ENCODE assay signal across 28 cellular contexts in the genomic region with DNA sequence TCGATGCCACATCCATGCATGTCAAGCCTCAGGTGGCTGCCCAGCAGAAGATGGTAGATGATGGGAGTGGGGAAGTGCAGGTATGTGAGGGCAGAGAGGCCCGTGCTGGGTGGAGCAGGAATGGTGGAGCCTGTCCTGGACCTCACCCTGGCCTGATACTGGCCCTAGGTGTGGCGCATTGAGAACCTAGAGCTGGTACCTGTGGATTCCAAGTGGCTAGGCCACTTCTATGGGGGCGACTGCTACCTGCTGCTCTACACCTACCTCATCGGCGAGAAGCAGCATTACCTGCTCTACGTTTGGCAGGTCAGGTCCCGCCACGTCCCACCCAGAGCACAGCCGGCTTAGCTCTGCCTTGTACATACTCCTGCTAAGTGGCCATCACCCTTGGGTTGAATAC. TPM values are rescaled to one million over a fixed set of nuclear protein-coding genes. Genes with fewer than 3 reads are reported as not detected.
DNase-seq lines count a peak whose midpoint lies in the region; ATAC-seq, FAIRE-seq and TF ChIP-seq lines count a peak whose summit lies in the region.
"Had no signal": no experiment of that assay in that cellular context is flagged by ENCODE, and none has a peak within 500 bp of the region (broad histone marks: within the 10 kb centered on the region; RNA-seq: fewer than 3 reads in every experiment).

No MANE protein-coding gene starts in this region.

- 81 to 93% methylated on average over 10 of the region's 10 CpGs for WGBS in aorta, 2 donors

- no peaks in the 10 kb centered on the region for H3K36me3 Mint-ChIP-seq in activated naive CD8-positive, alpha-beta T cell treated with anti-CD3 and anti-CD28 coated beads, Interleukin-2, amount 10 ng/mL, durations not matched to agents 7 days and 5 days
- H3K36me3 Mint-ChIP-seq in activated naive CD8-positive, alpha-beta T cell treated with anti-CD3 and anti-CD28 coated beads, Interleukin-2, amount 50 U/mL, for 24 hours (ENCODE audit: low read depth): no peaks in the 10 kb centered on the region

- FAIRE-seq in kidney (lab: Jason Lieb, UNC): no peak
- FAIRE-seq: GM18507, HTR-8/SVneo had no signal

- H3K4me1 Mint-ChIP-seq in activated naive CD8-positive, alpha-beta T cell treated with anti-CD3 and anti-CD28 coated beads, Interleukin-2, amount 10 ng/mL, durations not matched to agents 7 days and 5 days: peaks cover 11% of the 10 kb centered on the region
- no peaks in the 10 kb centered on the region for H3K4me1 Mint-ChIP-seq in activated naive CD8-positive, alpha-beta T cell treated with anti-CD3 and anti-CD28 coated beads, Interleukin-2, amount 50 U/mL, for 24 hours
- H3K4me1 Mint-ChIP-seq: GM23338 had no signal

- no peaks in the 10 kb centered on the region for H3K79me2 ChIP-seq in osteoblast (ENCODE audit: insufficient read depth, low read length)

- POLR2A ChIA-PET in activated naive CD8-positive, alpha-beta T cell treated with anti-CD3 and anti-CD28 coated beads, Interleukin-2, amount 10 ng/mL, durations not matched to agents 7 days and 5 days (lab: Charles Lee): no interaction called here

- H3K4me1 ChIP-seq in kidney (ENCODE audit: control insufficient read depth in 1 of 2, insufficient read depth in 1 of 2, low read depth in 1 of 2, low read length in 2 of 2): no peaks in the 10 kb centered on the region
- H3K4me1 ChIP-seq in osteoblast (ENCODE audit: insufficient read depth, low read length): no peaks in the 10 kb centered on the region
- no peaks in the 10 kb centered on the region for H3K4me1 ChIP-seq in aorta (ENCODE audit: control insufficient read depth in 1 of 2, insufficient read depth in 2 of 2, low read length in 2 of 2)

- H3K4me3 Mint-ChIP-seq in activated naive CD8-positive, alpha-beta T cell treated with anti-CD3 and anti-CD28 coated beads, Interleukin-2, amount 10 ng/mL, durations not matched to agents 7 days and 5 days: no peak overlapping the region
- no peak overlapping the region for H3K4me3 Mint-ChIP-seq in activated naive CD8-positive, alpha-beta T cell treated with anti-CD3 and anti-CD28 coated beads, Interleukin-2, amount 50 U/mL, for 24 hours
- H3K4me3 Mint-ChIP-seq: GM23338, H9 had no signal

- TF ChIP-seq CTCF in kidney (IDR thresholded peaks at IDR 0.05; ENCODE audit: borderline replicate concordance, extremely low read depth, insufficient read depth) (no peak), osteoblast (IDR thresholded peaks at IDR 0.05; ENCODE audit: extremely low read depth, low read depth, low read length) (no peak)

- H3K27ac ChIP-seq in kidney (ENCODE audit: low read depth in 2 of 2, low read length in 2 of 2) (no peak overlapping the region), osteoblast (ENCODE audit: low read depth, low read length) (no peak overlapping the region), aorta (ENCODE audit: low read depth in 1 of 2, low read length in 2 of 2) (no peak overlapping the region)

- no peak overlapping the region for H2AFZ ChIP-seq in osteoblast (ENCODE audit: low read length)
- H2AFZ ChIP-seq: GM23338 had no signal

- ATAC-seq in activated naive CD8-positive, alpha-beta T cell treated with anti-CD3 and anti-CD28 coated beads, Interleukin-2, amount 10 ng/mL, durations not matched to agents 7 days and 5 days (ENCODE audit: low read depth): no peak
- no peak for ATAC-seq in activated naive CD8-positive, alpha-beta T cell treated with anti-CD3 and anti-CD28 coated beads, Interleukin-2, amount 50 U/mL, for 24 hours
- ATAC-seq in aorta (ENCODE audit: low FRiP score) (no peak), HG02759 (IDR thresholded peaks at IDR 0.05; ENCODE audit: unreplicated experiment) (no peak)
- ATAC-seq: GM23338, PC-3 had no signal

- H3K4me3 ChIP-seq in kidney (ENCODE audit: low read length in 2 of 2) (no peak overlapping the region), osteoblast (ENCODE audit: insufficient read depth, low read length) (no peak overlapping the region), aorta (ENCODE audit: low read length in 2 of 2) (no peak overlapping the region)
- H3K4me3 ChIP-seq: GM23338 had no signal

- H3K9me3 Mint-ChIP-seq in activated naive CD8-positive, alpha-beta T cell treated with anti-CD3 and anti-CD28 coated beads, Interleukin-2, amount 10 ng/mL, durations not matched to agents 7 days and 5 days: no peaks in the 10 kb centered on the region
- H3K9me3 Mint-ChIP-seq in activated naive CD8-positive, alpha-beta T cell treated with anti-CD3 and anti-CD28 coated beads, Interleukin-2, amount 50 U/mL, for 24 hours: no peaks in the 10 kb centered on the region
- H3K9me3 Mint-ChIP-seq: GM23338, H9 had no signal

- H3K9me3 ChIP-seq in kidney (ENCODE audit: control insufficient read depth in 1 of 2, low read length in 2 of 2) (no peaks in the 10 kb centered on the region), osteoblast (ENCODE audit: low read depth, low read length) (no peaks in the 10 kb centered on the region), aorta (ENCODE audit: control insufficient read depth, low read length) (no peaks in the 10 kb centered on the region)

- H3K27me3 Mint-ChIP-seq in activated naive CD8-positive, alpha-beta T cell treated with anti-CD3 and anti-CD28 coated beads, Interleukin-2, amount 10 ng/mL, durations not matched to agents 7 days and 5 days: peaks cover 4% of the 10 kb centered on the region
- H3K27me3 Mint-ChIP-seq in activated naive CD8-positive, alpha-beta T cell treated with anti-CD3 and anti-CD28 coated beads, Interleukin-2, amount 50 U/mL, for 24 hours: peaks cover 2% of the 10 kb centered on the region

- H3K27me3 ChIP-seq in osteoblast (ENCODE audit: insufficient read depth, low read length) (peaks cover 6% of the 10 kb centered on the region), aorta (ENCODE audit: control insufficient read depth in 1 of 2, insufficient read depth in 2 of 2, low read length in 1 of 2) (no peaks in the 10 kb centered on the region)

- no peak overlapping the region for H3K9ac ChIP-seq in kidney (ENCODE audit: low read length in 2 of 2)

- H4K20me1 ChIP-seq in osteoblast (ENCODE audit: insufficient read depth, low read length): no peaks in the 10 kb centered on the region

- intact Hi-C loops in kidney (cut with DNase I) (no loop called here), aorta (cut with DNase I) (no loop called here)

- DNase-seq in activated naive CD8-positive, alpha-beta T cell treated with anti-CD3 and anti-CD28 coated beads, Interleukin-2, amount 10 ng/mL, durations not matched to agents 7 days and 5 days: peak; percentile 18
- no peak for DNase-seq in activated naive CD8-positive, alpha-beta T cell treated with anti-CD3 and anti-CD28 coated beads, Interleukin-2, amount 50 U/mL, for 24 hours
- DNase-seq in kidney (peak; percentile 32), osteoblast (ENCODE audit: insufficient read length, low spot score, missing footprints) (peak; percentile 4), aorta (peak; percentile 17 to 57), AG20443 (ENCODE audit: low spot score) (no peak), RPMI8226 (no peak)
- DNase-seq: 8988T, ACHN, Calu3, DMS153, DND-41, H9, IMR-90, KG1, MM.1S, NCI-H2029, NCI-H446, NCI-H524 treated with DMSO at 0.1 percent for 48 hours, NCI-H774, PC-3, SHP77 had no signal

- H3K4me2 ChIP-seq in osteoblast (ENCODE audit: insufficient read depth, low read length): no peak overlapping the region
- H3K4me2 ChIP-seq: GM23338 had no signal

- H3K36me3 ChIP-seq in kidney (ENCODE audit: control insufficient read depth in 1 of 2, insufficient read depth in 2 of 2, low read length in 2 of 2): peaks cover 0 to 3% of the 10 kb centered on the region in 2 donors
- no peaks in the 10 kb centered on the region for H3K36me3 ChIP-seq in osteoblast (ENCODE audit: insufficient read depth, low read length)
- H3K36me3 ChIP-seq in aorta (ENCODE audit: control insufficient read depth in 1 of 2, insufficient read depth in 2 of 2, low read length in 1 of 2): no peaks in the 10 kb centered on the region

- no peak overlapping the region for H3K27ac Mint-ChIP-seq in activated naive CD8-positive, alpha-beta T cell treated with anti-CD3 and anti-CD28 coated beads, Interleukin-2, amount 10 ng/mL, durations not matched to agents 7 days and 5 days
- no peak overlapping the region for H3K27ac Mint-ChIP-seq in activated naive CD8-positive, alpha-beta T cell treated with anti-CD3 and anti-CD28 coated beads, Interleukin-2, amount 50 U/mL, for 24 hours
- H3K27ac Mint-ChIP-seq: GM23338, H9 had no signal

RNA-seq across cellular contexts. Expression of gene VIL1, which starts 13.0 kb away (rescaled TPM):
- not detected for total RNA-seq in activated naive CD8-positive, alpha-beta T cell treated with anti-CD3 and anti-CD28 coated beads, Interleukin-2, amount 10 ng/mL, durations not matched to agents 7 days and 5 days
- total RNA-seq in kidney (9.0 TPM), osteoblast (under 0.01 TPM in 1 of 2 replicates, not detected in the other), aorta (under 1 TPM in 1 of 2 donors, not detected in 1; 0.65 TPM)
- polyA plus RNA-seq in kidney (ENCODE audit: insufficient read depth, low read depth, low replicate concordance) (10.5 TPM), aorta (10 to 100 TPM in 1 of 2 donors, 1 to 10 TPM in 1; 1.1 to 40.3 TPM)
- total RNA-seq: IMR-90 had no signal
- polyA plus RNA-seq: BJ, IMR-90 had no signal

RNA-seq across cellular contexts. Expression of gene CTDSP1, which starts 32.2 kb away (rescaled TPM):
- total RNA-seq in activated naive CD8-positive, alpha-beta T cell treated with anti-CD3 and anti-CD28 coated beads, Interleukin-2, amount 10 ng/mL, durations not matched to agents 7 days and 5 days: 100 to 1,000 TPM; 169 to 174 TPM
- total RNA-seq in kidney (196 TPM), osteoblast (53.3 and 71.7 TPM in 2 replicates), aorta (100 to 1,000 TPM; 141 to 162 TPM)
- polyA plus RNA-seq in kidney (ENCODE audit: insufficient read depth, low read depth, low replicate concordance) (118 TPM), aorta (100 to 1,000 TPM in 1 of 2 donors, 10 to 100 TPM in 1; 61.6 to 137 TPM)

RNA-seq across cellular contexts. Expression of gene SLC11A1, which starts 49.8 kb away (rescaled TPM):
- 1 to 10 TPM; 1.6 to 1.7 TPM for total RNA-seq in activated naive CD8-positive, alpha-beta T cell treated with anti-CD3 and anti-CD28 coated beads, Interleukin-2, amount 10 ng/mL, durations not matched to agents 7 days and 5 days
- 37.6 TPM for total RNA-seq in kidney
- polyA plus RNA-seq in kidney (ENCODE audit: insufficient read depth, low read depth, low replicate concordance): 1.2 TPM
- 0.29 and 0.36 TPM in 2 replicates for total RNA-seq in osteoblast
- total RNA-seq in aorta: 10 to 100 TPM; 40.1 to 56.1 TPM
- 1 to 10 TPM; 1.9 to 4.1 TPM for polyA plus RNA-seq in aorta
- total RNA-seq: Calu3, GM23338, SK-MEL-5 had no signal

Comparison
In these comparisons a context has a peak if more than half of its experiments do, and no peak if none do; other contexts are left out.
1. DNase-seq: peak in activated naive CD8-positive, alpha-beta T cell treated with anti-CD3 and anti-CD28 coated beads, Interleukin-2, amount 10 ng/mL, durations not matched to agents 7 days and 5 days (single experiment), kidney (single experiment), osteoblast (single experiment) and aorta (2 of 2); none in activated naive CD8-positive, alpha-beta T cell treated with anti-CD3 and anti-CD28 coated beads, Interleukin-2, amount 50 U/mL, for 24 hours (single experiment), AG20443 (single experiment) and RPMI8226 (single experiment).
2. RNA of gene SLC11A1, which starts 49.8 kb away (total RNA-seq): 40.1 to 56.1 TPM in aorta and 37.6 TPM in kidney (single experiment); 1.6 to 1.7 TPM in activated naive CD8-positive, alpha-beta T cell treated with anti-CD3 and anti-CD28 coated beads, Interleukin-2, amount 10 ng/mL, durations not matched to agents 7 days and 5 days and 0.29 to 0.36 TPM in osteoblast; every median in the first group is over 10 times any median in the second.